In genomic region chr10:47147186-47147585, GRCh38 we compare ENCODE assay signal across 16 cellular contexts.
A peak's percentile ranks its signal among the peaks of the same experiment; 100 is the strongest.
DNase-seq lines count a peak whose midpoint lies in the region; ATAC-seq and TF ChIP-seq lines count a peak whose summit lies in the region.
"Had no signal": no experiment of that assay in that cellular context is flagged by ENCODE, and none has a peak within 500 bp of the region (broad histone marks: within the 10 kb centered on the region; RNA-seq: fewer than 3 reads in every experiment).

No MANE protein-coding gene starts in this region.

- peaks cover 8% of the 10 kb centered on the region for H3K4me1 ChIP-seq in foreskin keratinocyte
- peaks cover 7% of the 10 kb centered on the region for H3K4me1 ChIP-seq in osteoblast (ENCODE audit: insufficient read depth, low read length)

- DNase-seq in M059J (ENCODE audit: low read depth) (peak; percentile 28), foreskin keratinocyte (no peak), osteoblast (ENCODE audit: insufficient read length, low spot score, missing footprints) (peak; percentile 87), coronary artery (ENCODE audit: low spot score) (no peak), ecto neural progenitor cell (ENCODE audit: low spot score) (no peak), left cardiac atrium (no peak)
- DNase-seq: C1 segment of cervical spinal cord; Calu3; CD4-positive, alpha-beta memory T cell; COR-L47; DMS79 treated with DMSO at 0.1 percent for 48 hours; H9 had no signal

- H3K27ac ChIP-seq in foreskin keratinocyte (peak overlapping the region; percentile 51), osteoblast (ENCODE audit: low read depth, low read length) (no peak overlapping the region), coronary artery (no peak overlapping the region)

- H3K27ac Mint-ChIP-seq in dendritic cell treated with granulocyte-macrophage colony-stimulating factor and Interleukin-4, amounts not matched to agents 40 ng/mL and 50 ng/mL, for 4 days = peak overlapping the region; percentile 35
- H3K27ac Mint-ChIP-seq: CD4-positive, alpha-beta memory T cell; GM23338; H9 had no signal

- no peak overlapping the region for H3K4me3 ChIP-seq in osteoblast (ENCODE audit: insufficient read depth, low read length)
- no peak overlapping the region for H3K4me3 ChIP-seq in coronary artery
- H3K4me3 ChIP-seq: GM23338 had no signal

- H3K9me3 ChIP-seq in osteoblast (ENCODE audit: low read depth, low read length) = no peaks in the 10 kb centered on the region

- peaks cover 8% of the 10 kb centered on the region for H3K4me1 Mint-ChIP-seq in dendritic cell treated with granulocyte-macrophage colony-stimulating factor and Interleukin-4, amounts not matched to agents 40 ng/mL and 50 ng/mL, for 4 days (ENCODE audit: low read depth)
- H3K4me1 Mint-ChIP-seq: CD4-positive, alpha-beta memory T cell; GM23338; H9 had no signal

- intact Hi-C loops in dendritic cell treated with granulocyte-macrophage colony-stimulating factor and Interleukin-4, amounts not matched to agents 40 ng/mL and 50 ng/mL, for 4 days (cut with micrococcal nuclease) = no loop called here
- intact Hi-C loops in left cardiac atrium (cut with DNase I) = no loop called here

- no peaks in the 10 kb centered on the region for H4K20me1 ChIP-seq in osteoblast (ENCODE audit: insufficient read depth, low read length)

- H3K9me3 Mint-ChIP-seq in dendritic cell treated with granulocyte-macrophage colony-stimulating factor and Interleukin-4, amounts not matched to agents 40 ng/mL and 50 ng/mL, for 4 days = peaks cover 14% of the 10 kb centered on the region
- H3K9me3 Mint-ChIP-seq: CD4-positive, alpha-beta memory T cell had no signal

- no peak overlapping the region for H3K4me2 ChIP-seq in osteoblast (ENCODE audit: insufficient read depth, low read length)
- H3K4me2 ChIP-seq: GM23338 had no signal

- ATAC-seq in foreskin keratinocyte (peak; percentile 44), HG03175 (IDR thresholded peaks at IDR 0.05; ENCODE audit: unreplicated experiment) (no peak), left cardiac atrium (no peak)
- ATAC-seq: GM23338, HCT116 had no signal

- H2AFZ ChIP-seq in osteoblast (ENCODE audit: low read length) = no peak overlapping the region
- H2AFZ ChIP-seq: GM23338 had no signal

- no peak overlapping the region for H3K4me3 Mint-ChIP-seq in dendritic cell treated with granulocyte-macrophage colony-stimulating factor and Interleukin-4, amounts not matched to agents 40 ng/mL and 50 ng/mL, for 4 days
- H3K4me3 Mint-ChIP-seq: CD4-positive, alpha-beta memory T cell; GM23338; H9 had no signal

- H3K36me3 ChIP-seq in osteoblast (ENCODE audit: insufficient read depth, low read length) = no peaks in the 10 kb centered on the region

- no peaks in the 10 kb centered on the region for H3K27me3 ChIP-seq in foreskin keratinocyte
- H3K27me3 ChIP-seq in osteoblast (ENCODE audit: insufficient read depth, low read length) = no peaks in the 10 kb centered on the region

- no peaks in the 10 kb centered on the region for H3K36me3 Mint-ChIP-seq in dendritic cell treated with granulocyte-macrophage colony-stimulating factor and Interleukin-4, amounts not matched to agents 40 ng/mL and 50 ng/mL, for 4 days (ENCODE audit: low read depth)
- H3K36me3 Mint-ChIP-seq: CD4-positive, alpha-beta memory T cell had no signal

- H3K79me2 ChIP-seq in osteoblast (ENCODE audit: insufficient read depth, low read length) = no peaks in the 10 kb centered on the region

- no peak for TF ChIP-seq CTCF in foreskin keratinocyte (conservative IDR thresholded peaks at IDR 0.05)
- TF ChIP-seq CTCF in osteoblast (IDR thresholded peaks at IDR 0.05; ENCODE audit: extremely low read depth, low read depth, low read length) = no peak
- no peak for TF ChIP-seq CTCF in coronary artery (IDR thresholded peaks at IDR 0.05)

- peaks cover 4% of the 10 kb centered on the region for H3K27me3 Mint-ChIP-seq in dendritic cell treated with granulocyte-macrophage colony-stimulating factor and Interleukin-4, amounts not matched to agents 40 ng/mL and 50 ng/mL, for 4 days

Comparison
In these comparisons a context has a peak if more than half of its experiments do, and no peak if none do; other contexts are left out.
1. DNase-seq: peak in M059J (single experiment) and osteoblast (single experiment); none in foreskin keratinocyte (0 of 2), coronary artery (single experiment), ecto neural progenitor cell (single experiment) and left cardiac atrium (single experiment).